ENCODE assay signal across 16 cellular contexts in the genomic region with DNA sequence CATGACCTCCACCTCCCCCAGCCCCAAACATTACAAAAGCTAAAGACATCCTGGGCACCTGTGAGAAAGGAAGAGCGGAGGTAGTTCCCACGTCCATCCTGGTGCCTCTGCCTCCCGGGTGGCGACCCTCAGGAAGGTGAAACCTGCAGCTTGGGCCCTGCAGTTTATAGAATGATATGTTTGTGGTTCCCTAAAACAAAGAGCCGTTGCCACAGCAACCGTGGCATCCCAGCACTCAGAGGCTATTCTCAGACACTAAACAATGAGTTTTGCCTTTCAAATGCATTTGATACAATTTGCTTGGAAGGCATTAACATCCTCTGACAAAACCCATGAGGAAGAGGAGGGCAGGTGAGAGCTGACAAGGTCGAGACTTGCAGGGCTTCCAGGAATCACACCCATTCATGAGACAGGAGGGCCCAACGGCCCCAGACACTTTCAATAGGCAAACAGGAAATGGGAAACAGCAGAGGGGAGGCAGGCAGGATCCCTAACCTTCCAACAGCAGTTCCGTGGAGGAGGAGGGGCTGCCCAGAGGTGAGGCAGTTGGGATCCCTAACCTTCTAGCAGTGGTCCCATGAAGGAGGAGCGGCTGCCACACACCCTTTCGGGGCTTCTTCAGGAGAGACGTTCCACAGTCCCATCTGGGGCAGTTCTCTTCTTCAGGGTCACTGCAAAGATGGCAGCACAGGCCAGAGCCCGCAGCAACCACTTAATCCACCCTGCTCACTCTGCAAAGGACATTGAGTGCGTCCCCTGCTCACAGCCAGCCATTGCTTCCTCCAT.
DNase-seq lines count a peak whose midpoint lies in the region; ATAC-seq and TF ChIP-seq lines count a peak whose summit lies in the region.
"Had no signal": no experiment of that assay in that cellular context is flagged by ENCODE, and none has a peak within 500 bp of the region (broad histone marks: within the 10 kb centered on the region; RNA-seq: fewer than 3 reads in every experiment).

No MANE protein-coding gene starts in this region.

- H3K18ac ChIP-seq in neuronal stem cell (ENCODE audit: low read length) = peak overlapping the region; percentile 45

- H3K27ac Mint-ChIP-seq in glutamatergic neuron (ENCODE audit: unreplicated experiment) = peak overlapping the region; percentile 8
- H3K27ac Mint-ChIP-seq: activated naive CD4-positive, alpha-beta T cell treated with anti-CD3 and anti-CD28 coated beads, Interleukin-2, amount 50 U/mL, for 72 hours had no signal

- no peak overlapping the region for H3K14ac ChIP-seq in neuronal stem cell (ENCODE audit: low read length)

- H3K36me3 Mint-ChIP-seq in glutamatergic neuron (ENCODE audit: unreplicated experiment) = no peaks in the 10 kb centered on the region
- H3K36me3 Mint-ChIP-seq: activated naive CD4-positive, alpha-beta T cell treated with anti-CD3 and anti-CD28 coated beads, Interleukin-2, amount 50 U/mL, for 72 hours had no signal

- H3K9ac ChIP-seq in neuronal stem cell (ENCODE audit: low read depth, low read length, poor library complexity) = no peak overlapping the region

- no peak overlapping the region for H4K8ac ChIP-seq in neuronal stem cell (ENCODE audit: low read depth, low read length)

- H3K23ac ChIP-seq in neuronal stem cell (ENCODE audit: low read depth, low read length, poor library complexity) = no peak overlapping the region

- H2BK15ac ChIP-seq in neuronal stem cell (ENCODE audit: low read length) = no peak overlapping the region

- TF ChIP-seq CTCF in glutamatergic neuron (IDR thresholded peaks at IDR 0.05; ENCODE audit: partially characterized antibody, unreplicated experiment) (no peak), brain microvascular endothelial cell (IDR thresholded peaks at IDR 0.05; ENCODE audit: low read depth, low read length, missing control alignments) (no peak)

- H3K27me3 ChIP-seq in neuronal stem cell (ENCODE audit: control insufficient read depth in 3 of 3, insufficient read depth in 3 of 3, low read depth in 1 of 3, low read length in 3 of 3) (no peaks in the 10 kb centered on the region), brain microvascular endothelial cell (replicated peaks) (no peaks in the 10 kb centered on the region)
- H3K27me3 ChIP-seq: right lobe of liver had no signal

- H4K91ac ChIP-seq in neuronal stem cell (ENCODE audit: low read depth, low read length, poor library complexity) = no peak overlapping the region

- in situ Hi-C loops in brain microvascular endothelial cell (cut with HindIII; ENCODE audit: low pct_ligation_motif_present, low sequenced_read_pairs) = no loop called here

- H2AFZ ChIP-seq in neuronal stem cell (ENCODE audit: low read length) = peak overlapping the region; percentile 38

- H3K9me3 Mint-ChIP-seq in glutamatergic neuron (ENCODE audit: unreplicated experiment) = peaks cover 11% of the 10 kb centered on the region
- H3K9me3 Mint-ChIP-seq: activated naive CD4-positive, alpha-beta T cell treated with anti-CD3 and anti-CD28 coated beads, Interleukin-2, amount 50 U/mL, for 72 hours had no signal

- no peak overlapping the region for H3K4me3 Mint-ChIP-seq in glutamatergic neuron (ENCODE audit: unreplicated experiment)

- H3K79me1 ChIP-seq in neuronal stem cell (ENCODE audit: low read depth, low read length) = no peaks in the 10 kb centered on the region

- H3K27ac ChIP-seq in neuronal stem cell (replicated peaks; ENCODE audit: low read length) (no peak overlapping the region), brain microvascular endothelial cell (no peak overlapping the region)
- H3K27ac ChIP-seq: C4-2B, right lobe of liver, tibial artery had no signal

- peak; percentile 20 for DNase-seq in NCI-H2107 treated with DMSO at 0.1 percent for 48 hours (lab: John Stamatoyannopoulos, UW; ENCODE audit: unreplicated experiment)
- DNase-seq in NCI-H2107 (lab: John Stamatoyannopoulos, UW) = no peak
- peak; percentile 63 to 79 for DNase-seq in NCI-H526 (lab: John Stamatoyannopoulos, UW)
- DNase-seq in glutamatergic neuron = no peak
- DNase-seq in neuronal stem cell (ENCODE audit: low spot score) = no peak
- DNase-seq in 8988T = no peak
- no peak for DNase-seq in brain microvascular endothelial cell
- DNase-seq: DMS 273 treated with DMSO at 0.1 percent for 48 hours; left ventricle myocardium superior; NCI-H187; right lobe of liver; stimulated activated naive CD4-positive, alpha-beta T cell treated with Interleukin-2 at 50 U/mL for 16 hours; tibial artery had no signal

- no peak overlapping the region for H2BK5ac ChIP-seq in neuronal stem cell (ENCODE audit: low read length)

- H3K4me2 ChIP-seq in neuronal stem cell (ENCODE audit: insufficient read depth, low read length, poor library complexity, severe bottlenecking) = no peak overlapping the region

- peaks cover 10% of the 10 kb centered on the region for H3K27me3 Mint-ChIP-seq in glutamatergic neuron (ENCODE audit: unreplicated experiment)

- H3K4me1 Mint-ChIP-seq in glutamatergic neuron (ENCODE audit: low read depth, unreplicated experiment) = peaks cover 19% of the 10 kb centered on the region

- no CpG with 5 or more reads among the region's 14 CpGs for WGBS in neuronal stem cell (ENCODE audit: extremely low coverage in 2 of 2, insufficient read length in 2 of 2, insufficient replicate concordance in 1 of 2), 2 donors

- peaks cover 13 to 33% of the 10 kb centered on the region in 2 donors for H3K4me1 ChIP-seq in neuronal stem cell (ENCODE audit: control insufficient read depth in 2 of 2, insufficient read depth in 1 of 2, low read depth in 1 of 2, low read length in 2 of 2)
- H3K4me1 ChIP-seq: right lobe of liver, tibial artery had no signal

- no peak overlapping the region for H2BK12ac ChIP-seq in neuronal stem cell (ENCODE audit: low read length)

- H3K36me3 ChIP-seq in neuronal stem cell (replicated peaks in 1 of 2; ENCODE audit: control insufficient read depth in 2 of 2, insufficient read depth in 2 of 2, low read length in 2 of 2) (no peaks in the 10 kb centered on the region), brain microvascular endothelial cell (replicated peaks) (no peaks in the 10 kb centered on the region)
- H3K36me3 ChIP-seq: right lobe of liver, tibial artery had no signal

- no peak overlapping the region for H2AK5ac ChIP-seq in neuronal stem cell (ENCODE audit: low read depth, low read length)

- no peaks in the 10 kb centered on the region for H3K9me3 ChIP-seq in neuronal stem cell (replicated peaks in 1 of 2; ENCODE audit: control insufficient read depth in 2 of 2, insufficient read depth in 1 of 2, low read depth in 1 of 2, low read length in 2 of 2)
- H3K9me3 ChIP-seq: right lobe of liver, tibial artery had no signal

- no peak for ATAC-seq in GM19397 (IDR thresholded peaks at IDR 0.05; ENCODE audit: unreplicated experiment)
- ATAC-seq: activated naive CD4-positive, alpha-beta T cell treated with anti-CD3 and anti-CD28 coated beads, Interleukin-2, amount 50 U/mL, for 72 hours; left ventricle myocardium superior; right lobe of liver had no signal

- H3K4ac ChIP-seq in neuronal stem cell (ENCODE audit: low read length) = no peak overlapping the region

- H2BK120ac ChIP-seq in neuronal stem cell (ENCODE audit: low read depth, low read length) = no peak overlapping the region

- no peak overlapping the region for H3K4me3 ChIP-seq in neuronal stem cell (ENCODE audit: low read length in 2 of 2)
- H3K4me3 ChIP-seq in brain microvascular endothelial cell (ENCODE audit: low read depth, low read length) = no peak overlapping the region
- H3K4me3 ChIP-seq: right lobe of liver, tibial artery had no signal

Comparison
In these comparisons a context has a peak if more than half of its experiments do, and no peak if none do; other contexts are left out.
1. DNase-seq: peak in NCI-H2107 treated with DMSO at 0.1 percent for 48 hours (single experiment) and NCI-H526 (2 of 2); none in NCI-H2107 (single experiment), glutamatergic neuron (single experiment), neuronal stem cell (single experiment), 8988T (single experiment) and brain microvascular endothelial cell (single experiment).